In genomic region chr20:35008411-35009342, GRCh38 we compare ENCODE assay signal across 17 cellular contexts. TPM values are rescaled to one million over a fixed set of nuclear protein-coding genes. Genes with fewer than 3 reads are reported as not detected.
DNase-seq lines count a peak whose midpoint lies in the region; ATAC-seq, FAIRE-seq and TF ChIP-seq lines count a peak whose summit lies in the region.
"Had no signal": no experiment of that assay in that cellular context is flagged by ENCODE, and none has a peak within 500 bp of the region (broad histone marks: within the 10 kb centered on the region; RNA-seq: fewer than 3 reads in every experiment).

No MANE protein-coding gene starts in this region.

- H3K27me3 Mint-ChIP-seq in activated naive CD8-positive, alpha-beta T cell treated with anti-CD3 and anti-CD28 coated beads, Interleukin-2, amount 10 ng/mL, durations not matched to agents 7 days and 5 days, result no peaks in the 10 kb centered on the region
- no peaks in the 10 kb centered on the region for H3K27me3 Mint-ChIP-seq in activated naive CD8-positive, alpha-beta T cell treated with anti-CD3 and anti-CD28 coated beads for 36 hours
- H3K27me3 Mint-ChIP-seq in activated CD4-positive, alpha-beta T cell treated with anti-CD3 and anti-CD28 coated beads, Interleukin-2, amount 10 ng/mL, durations not matched to agents 7 days and 5 days, result no peaks in the 10 kb centered on the region
- H3K27me3 Mint-ChIP-seq: activated CD4-positive, alpha-beta T cell treated with anti-CD3 and anti-CD28 coated beads for 36 hours had no signal

- H3K4me3 Mint-ChIP-seq in activated naive CD8-positive, alpha-beta T cell treated with anti-CD3 and anti-CD28 coated beads, Interleukin-2, amount 10 ng/mL, durations not matched to agents 7 days and 5 days, result no peak overlapping the region
- no peak overlapping the region for H3K4me3 Mint-ChIP-seq in activated naive CD8-positive, alpha-beta T cell treated with anti-CD3 and anti-CD28 coated beads for 36 hours
- no peak overlapping the region for H3K4me3 Mint-ChIP-seq in activated CD4-positive, alpha-beta T cell treated with anti-CD3 and anti-CD28 coated beads, Interleukin-2, amount 10 ng/mL, durations not matched to agents 7 days and 5 days
- H3K4me3 Mint-ChIP-seq: activated CD4-positive, alpha-beta T cell treated with anti-CD3 and anti-CD28 coated beads for 36 hours; activated T-cell treated with anti-CD3 and anti-CD28 coated beads, Interleukin-2, amount 50 U/mL, for 4 hours had no signal

- 68 to 69% methylated on average over 14 of the region's 14 CpGs for WGBS in pancreas, 2 donors

- intact Hi-C loops in Right ventricle myocardium inferior (cut with DNase I), result loop anchor here (5.0 kb wide), 1 partner anchor 136 kb away; the partner anchor contains the start of gene GGT7
- intact Hi-C loops in pancreas (cut with DNase I), result no loop called here

- H3K4me1 Mint-ChIP-seq in activated naive CD8-positive, alpha-beta T cell treated with anti-CD3 and anti-CD28 coated beads, Interleukin-2, amount 10 ng/mL, durations not matched to agents 7 days and 5 days, result peaks cover 8% of the 10 kb centered on the region
- H3K4me1 Mint-ChIP-seq in activated naive CD8-positive, alpha-beta T cell treated with anti-CD3 and anti-CD28 coated beads for 36 hours, result no peaks in the 10 kb centered on the region
- H3K4me1 Mint-ChIP-seq in activated CD4-positive, alpha-beta T cell treated with anti-CD3 and anti-CD28 coated beads, Interleukin-2, amount 10 ng/mL, durations not matched to agents 7 days and 5 days, result peaks cover 5% of the 10 kb centered on the region
- H3K4me1 Mint-ChIP-seq: activated CD4-positive, alpha-beta T cell treated with anti-CD3 and anti-CD28 coated beads for 36 hours had no signal

- no peak overlapping the region for H3K27ac Mint-ChIP-seq in activated naive CD8-positive, alpha-beta T cell treated with anti-CD3 and anti-CD28 coated beads, Interleukin-2, amount 10 ng/mL, durations not matched to agents 7 days and 5 days
- no peak overlapping the region for H3K27ac Mint-ChIP-seq in activated naive CD8-positive, alpha-beta T cell treated with anti-CD3 and anti-CD28 coated beads for 36 hours
- H3K27ac Mint-ChIP-seq in activated CD4-positive, alpha-beta T cell treated with anti-CD3 and anti-CD28 coated beads, Interleukin-2, amount 10 ng/mL, durations not matched to agents 7 days and 5 days, result no peak overlapping the region
- H3K27ac Mint-ChIP-seq: activated CD4-positive, alpha-beta T cell treated with anti-CD3 and anti-CD28 coated beads for 36 hours had no signal

- H3K36me3 Mint-ChIP-seq in activated naive CD8-positive, alpha-beta T cell treated with anti-CD3 and anti-CD28 coated beads, Interleukin-2, amount 10 ng/mL, durations not matched to agents 7 days and 5 days, result peaks cover 16% of the 10 kb centered on the region
- peaks cover 12% of the 10 kb centered on the region for H3K36me3 Mint-ChIP-seq in activated naive CD8-positive, alpha-beta T cell treated with anti-CD3 and anti-CD28 coated beads for 36 hours
- H3K36me3 Mint-ChIP-seq in activated CD4-positive, alpha-beta T cell treated with anti-CD3 and anti-CD28 coated beads, Interleukin-2, amount 10 ng/mL, durations not matched to agents 7 days and 5 days (ENCODE audit: low read depth), result peaks cover 48% of the 10 kb centered on the region

- no peak overlapping the region for H3K4me3 ChIP-seq in pancreas
- H3K4me3 ChIP-seq: breast epithelium had no signal

- FAIRE-seq in pancreas (lab: Jason Lieb, UNC), result no peak
- FAIRE-seq: GM12891, H54, HTR-8/SVneo had no signal

- POLR2A ChIA-PET in activated naive CD8-positive, alpha-beta T cell treated with anti-CD3 and anti-CD28 coated beads, Interleukin-2, amount 10 ng/mL, durations not matched to agents 7 days and 5 days (lab: Charles Lee), result interaction anchor here (0.6 kb wide), 1 partner anchor 187 kb away, joined by 3 read pairs; no protein-coding TSS in a partner anchor
- POLR2A ChIA-PET in activated CD4-positive, alpha-beta T cell treated with anti-CD3 and anti-CD28 coated beads, Interleukin-2, amount 10 ng/mL, durations not matched to agents 7 days and 5 days (lab: Charles Lee), result no interaction called here

- peak; percentile 15 for DNase-seq in activated naive CD8-positive, alpha-beta T cell treated with anti-CD3 and anti-CD28 coated beads, Interleukin-2, amount 10 ng/mL, durations not matched to agents 7 days and 5 days
- no peak for DNase-seq in activated naive CD8-positive, alpha-beta T cell treated with anti-CD3 and anti-CD28 coated beads for 36 hours
- DNase-seq in Right ventricle myocardium inferior (ENCODE audit: missing footprints), result peak; percentile 70
- DNase-seq in pancreas, result peak; percentile 64 to 86 (median 81)
- no peak for DNase-seq in activated CD8-positive, alpha-beta memory T cell treated with anti-CD3 and anti-CD28 coated beads for 24 hours
- DNase-seq in HuH-7.5 (ENCODE audit: low spot score), result no peak
- no peak for DNase-seq in HCEC 1CT
- no peak for DNase-seq in activated CD4-positive, alpha-beta T cell treated with anti-CD3 and anti-CD28 coated beads, Interleukin-2, amount 10 ng/mL, durations not matched to agents 7 days and 5 days
- DNase-seq: activated CD4-positive, alpha-beta T cell treated with anti-CD3 and anti-CD28 coated beads for 36 hours; activated T-cell treated with anti-CD3 and anti-CD28 coated beads, Interleukin-2, amount 50 U/mL, for 4 hours; DMS79 treated with DMSO at 0.1 percent for 48 hours; erythroblast; trophoblast cell had no signal

- peaks cover 13 to 78% (median 32%) of the 10 kb centered on the region in 3 donors for H3K36me3 ChIP-seq in pancreas

- no peak for TF ChIP-seq CTCF in pancreas (IDR thresholded peaks at IDR 0.05)

- H3K27ac ChIP-seq in pancreas, result peak overlapping the region in 2 of 4 donors; percentile 4 to 44

- no peaks in the 10 kb centered on the region for H3K9me3 ChIP-seq in pancreas
- H3K9me3 ChIP-seq: breast epithelium had no signal

- CTCF ChIA-PET in activated CD4-positive, alpha-beta T cell treated with anti-CD3 and anti-CD28 coated beads, Interleukin-2, amount 10 ng/mL, durations not matched to agents 7 days and 5 days (lab: Charles Lee), result interaction anchor here (1.2 kb wide), 1 partner anchor 24 kb away, joined by 3 read pairs; no protein-coding TSS in a partner anchor

- no peaks in the 10 kb centered on the region for H3K9me3 Mint-ChIP-seq in activated naive CD8-positive, alpha-beta T cell treated with anti-CD3 and anti-CD28 coated beads, Interleukin-2, amount 10 ng/mL, durations not matched to agents 7 days and 5 days
- H3K9me3 Mint-ChIP-seq in activated naive CD8-positive, alpha-beta T cell treated with anti-CD3 and anti-CD28 coated beads for 36 hours, result no peaks in the 10 kb centered on the region
- H3K9me3 Mint-ChIP-seq in activated CD4-positive, alpha-beta T cell treated with anti-CD3 and anti-CD28 coated beads, Interleukin-2, amount 10 ng/mL, durations not matched to agents 7 days and 5 days, result no peaks in the 10 kb centered on the region
- H3K9me3 Mint-ChIP-seq: activated T-cell treated with anti-CD3 and anti-CD28 coated beads, Interleukin-2, amount 50 U/mL, for 4 hours had no signal

- no peak for ATAC-seq in activated naive CD8-positive, alpha-beta T cell treated with anti-CD3 and anti-CD28 coated beads, Interleukin-2, amount 10 ng/mL, durations not matched to agents 7 days and 5 days (ENCODE audit: low read depth)
- peak; percentile 30 for ATAC-seq in Right ventricle myocardium inferior
- ATAC-seq in pancreas, result peak; percentile 81 to 92 (median 89)
- ATAC-seq: activated CD4-positive, alpha-beta T cell treated with anti-CD3 and anti-CD28 coated beads for 36 hours; activated T-cell treated with anti-CD3 and anti-CD28 coated beads, Interleukin-2, amount 50 U/mL, for 4 hours had no signal

- H3K27me3 ChIP-seq in pancreas, result no peaks in the 10 kb centered on the region
- H3K27me3 ChIP-seq: breast epithelium had no signal

- no peaks in the 10 kb centered on the region for H3K4me1 ChIP-seq in pancreas
- H3K4me1 ChIP-seq: breast epithelium had no signal

RNA-seq across cellular contexts. Expression of gene MYH7B, which starts 53.0 kb away (rescaled TPM):
- total RNA-seq in activated naive CD8-positive, alpha-beta T cell treated with anti-CD3 and anti-CD28 coated beads, Interleukin-2, amount 10 ng/mL, durations not matched to agents 7 days and 5 days, result under 1 TPM; 0.20 to 0.55 TPM
- total RNA-seq in activated naive CD8-positive, alpha-beta T cell treated with anti-CD3 and anti-CD28 coated beads for 36 hours, result under 1 TPM; 0.30 to 0.33 TPM
- total RNA-seq in Right ventricle myocardium inferior, result 230 TPM
- total RNA-seq in pancreas, result under 1 TPM; 0.09 to 0.72 (median 0.27) TPM
- 1 to 10 TPM; 1.9 to 2.3 TPM for polyA plus RNA-seq in pancreas
- total RNA-seq in activated CD4-positive, alpha-beta T cell treated with anti-CD3 and anti-CD28 coated beads, Interleukin-2, amount 10 ng/mL, durations not matched to agents 7 days and 5 days, result under 1 TPM; 0.04 to 0.27 TPM

RNA-seq across cellular contexts. Expression of gene GSS, which starts 53.1 kb away (rescaled TPM):
- total RNA-seq in activated naive CD8-positive, alpha-beta T cell treated with anti-CD3 and anti-CD28 coated beads, Interleukin-2, amount 10 ng/mL, durations not matched to agents 7 days and 5 days, result 10 to 100 TPM; 53.8 to 57.2 TPM
- 10 to 100 TPM; 48.0 to 50.3 TPM for total RNA-seq in activated naive CD8-positive, alpha-beta T cell treated with anti-CD3 and anti-CD28 coated beads for 36 hours
- total RNA-seq in Right ventricle myocardium inferior (17.6 TPM), pancreas (10 to 100 TPM in 4 of 6 donors, 1 to 10 TPM in 2; 6.7 to 17.9 (median 10.7) TPM)
- polyA plus RNA-seq in pancreas, result 10 to 100 TPM; 28.7 to 32.2 TPM
- total RNA-seq in activated CD4-positive, alpha-beta T cell treated with anti-CD3 and anti-CD28 coated beads, Interleukin-2, amount 10 ng/mL, durations not matched to agents 7 days and 5 days, result 10 to 100 TPM; 48.7 to 49.1 TPM

Comparison
In these comparisons a context has a peak if more than half of its experiments do, and no peak if none do; other contexts are left out.
1. DNase-seq: peak in activated naive CD8-positive, alpha-beta T cell treated with anti-CD3 and anti-CD28 coated beads, Interleukin-2, amount 10 ng/mL, durations not matched to agents 7 days and 5 days (single experiment), Right ventricle myocardium inferior (single experiment) and pancreas (6 of 6); none in activated naive CD8-positive, alpha-beta T cell treated with anti-CD3 and anti-CD28 coated beads for 36 hours (single experiment), activated CD8-positive, alpha-beta memory T cell treated with anti-CD3 and anti-CD28 coated beads for 24 hours (single experiment), HuH-7.5 (single experiment), HCEC 1CT (single experiment) and activated CD4-positive, alpha-beta T cell treated with anti-CD3 and anti-CD28 coated beads, Interleukin-2, amount 10 ng/mL, durations not matched to agents 7 days and 5 days (single experiment).
2. RNA of gene MYH7B, which starts 53.0 kb away (total RNA-seq): 230 TPM in Right ventricle myocardium inferior (single experiment); 0.20 to 0.55 TPM in activated naive CD8-positive, alpha-beta T cell treated with anti-CD3 and anti-CD28 coated beads, Interleukin-2, amount 10 ng/mL, durations not matched to agents 7 days and 5 days, 0.09 to 0.72 TPM in pancreas, 0.30 to 0.33 TPM in activated naive CD8-positive, alpha-beta T cell treated with anti-CD3 and anti-CD28 coated beads for 36 hours and 0.04 to 0.27 TPM in activated CD4-positive, alpha-beta T cell treated with anti-CD3 and anti-CD28 coated beads, Interleukin-2, amount 10 ng/mL, durations not matched to agents 7 days and 5 days; every median in the first group is over 100 times any median in the second.